ENCODE assay signal across 15 cellular contexts in genomic region chr4:144288011-144288903, GRCh38.
DNase-seq lines count a peak whose midpoint lies in the region; ATAC-seq, FAIRE-seq and TF ChIP-seq lines count a peak whose summit lies in the region.
"Had no signal": no experiment of that assay in that cellular context is flagged by ENCODE, and none has a peak within 500 bp of the region (broad histone marks: within the 10 kb centered on the region; RNA-seq: fewer than 3 reads in every experiment).

No MANE protein-coding gene starts in this region.

- H3K4me3 ChIP-seq in smooth muscle cell: no peak overlapping the region
- H3K4me3 ChIP-seq in small intestine (ENCODE audit: low read depth in 1 of 2, low read length in 2 of 2): no peak overlapping the region
- H3K4me3 ChIP-seq: gastroesophageal sphincter had no signal

- no peak overlapping the region for H3K4me2 ChIP-seq in smooth muscle cell

- no peak for FAIRE-seq in small intestine (lab: Jason Lieb, UNC)
- FAIRE-seq: GM19239 had no signal

- no peaks in the 10 kb centered on the region for H3K4me1 ChIP-seq in smooth muscle cell (ENCODE audit: low read depth)
- no peaks in the 10 kb centered on the region for H3K4me1 ChIP-seq in small intestine (ENCODE audit: control insufficient read depth in 2 of 2, insufficient read depth in 1 of 2, low read depth in 1 of 2, low read length in 1 of 2)
- H3K4me1 ChIP-seq: gastroesophageal sphincter had no signal

- H3K79me2 ChIP-seq in smooth muscle cell (ENCODE audit: low read depth): no peaks in the 10 kb centered on the region

- H3K9me3 ChIP-seq in smooth muscle cell (replicated peaks; ENCODE audit: low read depth) (no peaks in the 10 kb centered on the region), small intestine (ENCODE audit: control insufficient read depth, low read depth) (no peaks in the 10 kb centered on the region)
- H3K9me3 ChIP-seq: gastroesophageal sphincter had no signal

- ATAC-seq in GM19023 (IDR thresholded peaks at IDR 0.05; ENCODE audit: unreplicated experiment) (peak; percentile 84), GM21786 (IDR thresholded peaks at IDR 0.05; ENCODE audit: unreplicated experiment) (peak; percentile 74), HG03432 (IDR thresholded peaks at IDR 0.05; ENCODE audit: unreplicated experiment) (peak; percentile 93)
- ATAC-seq: gastroesophageal sphincter, sciatic nerve had no signal

- TF ChIP-seq CTCF in smooth muscle cell (IDR thresholded peaks at IDR 0.05; ENCODE audit: borderline replicate concordance, insufficient read depth, poor library complexity, severe bottlenecking): no peak

- H3K27ac ChIP-seq in smooth muscle cell (ENCODE audit: low read depth): no peak overlapping the region
- H3K27ac ChIP-seq in small intestine (ENCODE audit: low read depth in 1 of 2, low read length in 1 of 2): no peak overlapping the region
- H3K27ac ChIP-seq: gastroesophageal sphincter had no signal

- no peaks in the 10 kb centered on the region for H4K20me1 ChIP-seq in smooth muscle cell (ENCODE audit: low read depth)

- WGBS in smooth muscle cell (ENCODE audit: low lambda C conversion rate): 74% methylated on average over 6 of the region's 6 CpGs
- 80 to 86% (median 81%) methylated on average over 6 of the region's 6 CpGs for WGBS in small intestine, 3 donors

- no peak overlapping the region for H3K9ac ChIP-seq in smooth muscle cell (ENCODE audit: low read depth)

- H3K27me3 ChIP-seq in smooth muscle cell (ENCODE audit: low read depth) (peaks cover 7% of the 10 kb centered on the region), small intestine (ENCODE audit: control insufficient read depth in 2 of 2, insufficient read depth in 2 of 2, low read length in 2 of 2) (no peaks in the 10 kb centered on the region)
- H3K27me3 ChIP-seq: gastroesophageal sphincter had no signal

- H3K36me3 ChIP-seq in smooth muscle cell (ENCODE audit: low read depth) (no peaks in the 10 kb centered on the region), small intestine (ENCODE audit: control insufficient read depth in 2 of 2, insufficient read depth in 2 of 2, low read length in 2 of 2) (no peaks in the 10 kb centered on the region)
- H3K36me3 ChIP-seq: gastroesophageal sphincter had no signal

- peaks cover 4% of the 10 kb centered on the region for H3F3A ChIP-seq in smooth muscle cell (ENCODE audit: low read depth)

- H2AFZ ChIP-seq in smooth muscle cell (ENCODE audit: low read depth): no peak overlapping the region

- DNase-seq in iris pigment epithelial cell (ENCODE audit: low read depth): peak; percentile 48
- no peak for DNase-seq in smooth muscle cell (lab: John Stamatoyannopoulos, UW; ENCODE audit: unreplicated experiment)
- DNase-seq in small intestine: no peak
- DNase-seq in ureter (ENCODE audit: low spot score): no peak
- DNase-seq: activated CD8-positive, alpha-beta memory T cell treated with anti-CD3 and anti-CD28 coated beads, Interleukin-2, amount 50 U/mL, for 4 hours; DMS153; Kasumi-1; NCI-H524; T-helper 1 cell had no signal
